ENCODE assay signal across 9 cellular contexts in genomic region chr20:2109425-2110210, GRCh38. TPM values are rescaled to one million over a fixed set of nuclear protein-coding genes. Genes with fewer than 3 reads are reported as not detected.
DNase-seq lines count a peak whose midpoint lies in the region; ATAC-seq and TF ChIP-seq lines count a peak whose summit lies in the region.
"Had no signal": no experiment of that assay in that cellular context is flagged by ENCODE, and none has a peak within 500 bp of the region (broad histone marks: within the 10 kb centered on the region; RNA-seq: fewer than 3 reads in every experiment).

No MANE protein-coding gene starts in this region.

- H3K4me1 ChIP-seq in CD4-positive, CD25-positive, alpha-beta regulatory T cell (ENCODE audit: control insufficient read depth, insufficient read depth, low read length, poor library complexity, severe bottlenecking) = peaks cover 84% of the 10 kb centered on the region

- TF ChIP-seq CTCF in osteocyte (IDR thresholded peaks at IDR 0.05) (no peak), mesothelial cell of epicardium (IDR thresholded peaks at IDR 0.05; ENCODE audit: unreplicated experiment) (no peak)

- H3K36me3 ChIP-seq in CD4-positive, CD25-positive, alpha-beta regulatory T cell (ENCODE audit: control insufficient read depth, insufficient read depth, low read length) = peaks cover 23% of the 10 kb centered on the region

- H3K27ac ChIP-seq in CD4-positive, CD25-positive, alpha-beta regulatory T cell (ENCODE audit: insufficient read depth, low read length, poor library complexity, severe bottlenecking) = no peak overlapping the region
- H3K27ac ChIP-seq: VCaP had no signal

- no peaks in the 10 kb centered on the region for H3K9me3 Mint-ChIP-seq in CD4-positive, CD25-positive, alpha-beta regulatory T cell
- H3K9me3 Mint-ChIP-seq in osteocyte (ENCODE audit: unreplicated experiment) (no peaks in the 10 kb centered on the region), mesothelial cell of epicardium (no peaks in the 10 kb centered on the region)

- H3K36me3 Mint-ChIP-seq in CD4-positive, CD25-positive, alpha-beta regulatory T cell = peaks cover 34% of the 10 kb centered on the region
- H3K36me3 Mint-ChIP-seq in osteocyte (ENCODE audit: unreplicated experiment) = peaks cover 9% of the 10 kb centered on the region
- H3K36me3 Mint-ChIP-seq in mesothelial cell of epicardium = peaks cover 6% of the 10 kb centered on the region

- H3K27me3 Mint-ChIP-seq in CD4-positive, CD25-positive, alpha-beta regulatory T cell = no peaks in the 10 kb centered on the region
- H3K27me3 Mint-ChIP-seq in osteocyte (ENCODE audit: unreplicated experiment) (no peaks in the 10 kb centered on the region), mesothelial cell of epicardium (ENCODE audit: low read depth) (no peaks in the 10 kb centered on the region)

- peak overlapping the region; percentile 34 to 68 (median 52) for H3K4me3 Mint-ChIP-seq in CD4-positive, CD25-positive, alpha-beta regulatory T cell
- H3K4me3 Mint-ChIP-seq in osteocyte (ENCODE audit: unreplicated experiment) (no peak overlapping the region), mesothelial cell of epicardium (no peak overlapping the region)

- no peaks in the 10 kb centered on the region for H3K9me3 ChIP-seq in CD4-positive, CD25-positive, alpha-beta regulatory T cell (ENCODE audit: control insufficient read depth in 2 of 2, low read length in 2 of 2)

- DNase-seq in CD4-positive, CD25-positive, alpha-beta regulatory T cell = peak in 1 of 3 donors; percentile 57
- DNase-seq in RPMI7951 (ENCODE audit: low read depth) = peak; percentile 38
- peak; percentile 50 for DNase-seq in glomerular visceral epithelial cell (ENCODE audit: extremely low spot score)
- no peak for DNase-seq in osteocyte (ENCODE audit: extremely low spot score, unreplicated experiment)
- DNase-seq in activated effector memory CD4-positive, alpha-beta T cell treated with Interleukin-2 at 50 U/mL for 16 hours = no peak
- no peak for DNase-seq in cortex of kidney (lab: John Stamatoyannopoulos, UW)
- DNase-seq in mesothelial cell of epicardium (ENCODE audit: low spot score in 2 of 2, unreplicated experiment in 2 of 2) = no peak
- no peak for DNase-seq in NCI-H1417 treated with DMSO at 0.1 percent for 48 hours (lab: John Stamatoyannopoulos, UW)

- peaks cover 49 to 97% (median 82%) of the 10 kb centered on the region in 4 donors for H3K4me1 Mint-ChIP-seq in CD4-positive, CD25-positive, alpha-beta regulatory T cell
- H3K4me1 Mint-ChIP-seq in osteocyte (ENCODE audit: unreplicated experiment) (peaks cover 48% of the 10 kb centered on the region), mesothelial cell of epicardium (peaks cover 40% of the 10 kb centered on the region)

- H3K4me3 ChIP-seq in CD4-positive, CD25-positive, alpha-beta regulatory T cell (ENCODE audit: low read depth, low read length) = peak overlapping the region; percentile 34

- no peak for ATAC-seq in CD4-positive, CD25-positive, alpha-beta regulatory T cell (ENCODE audit: low read depth in 2 of 2)

- peak overlapping the region; percentile 61 to 81 (median 64) for H3K27ac Mint-ChIP-seq in CD4-positive, CD25-positive, alpha-beta regulatory T cell
- H3K27ac Mint-ChIP-seq in osteocyte (ENCODE audit: unreplicated experiment) = peak overlapping the region; percentile 63
- no peak overlapping the region for H3K27ac Mint-ChIP-seq in mesothelial cell of epicardium

- H3K27me3 ChIP-seq in CD4-positive, CD25-positive, alpha-beta regulatory T cell (ENCODE audit: control insufficient read depth, insufficient read depth, low read length) = no peaks in the 10 kb centered on the region

RNA-seq across cellular contexts. Expression of gene STK35, which starts 8.0 kb away (rescaled TPM):
- 15.7 TPM for total RNA-seq in CD4-positive, CD25-positive, alpha-beta regulatory T cell
- 1 to 10 TPM; 5.1 to 8.5 (median 7.4) TPM for polyA plus RNA-seq in CD4-positive, CD25-positive, alpha-beta regulatory T cell
- total RNA-seq in RPMI7951 (2014; rRNA removed; shearing (Covaris generic)) = 15.7 and 20.8 TPM in 2 replicates
- total RNA-seq in osteocyte (15.6 and 16.3 TPM in 2 replicates), mesothelial cell of epicardium (31.0 to 31.9 TPM (median 31.6 TPM) in 3 replicates)

Comparison
In these comparisons a context has a peak if more than half of its experiments do, and no peak if none do; other contexts are left out.
1. DNase-seq: peak in RPMI7951 (single experiment) and glomerular visceral epithelial cell (single experiment); none in osteocyte (single experiment), activated effector memory CD4-positive, alpha-beta T cell treated with Interleukin-2 at 50 U/mL for 16 hours (single experiment), cortex of kidney (single experiment), mesothelial cell of epicardium (0 of 2) and NCI-H1417 treated with DMSO at 0.1 percent for 48 hours (single experiment).
2. H3K4me3 Mint-ChIP-seq: peak in CD4-positive, CD25-positive, alpha-beta regulatory T cell (4 of 4); none in osteocyte (single experiment) and mesothelial cell of epicardium (single experiment).